In genomic region chr4:5921981-5922380, GRCh38 we compare ENCODE assay signal across 37 cellular contexts. TPM values are rescaled to one million over a fixed set of nuclear protein-coding genes. Genes with fewer than 3 reads are reported as not detected.
"Had no signal": no experiment of that assay in that cellular context is flagged by ENCODE, and none has a peak within 500 bp of the region (broad histone marks: within the 10 kb centered on the region; RNA-seq: fewer than 3 reads in every experiment).

No MANE protein-coding gene starts in this region.

- H3K4me3 Mint-ChIP-seq: activated B cell treated with CpG ODN at 0.5 μM for 24 hours; activated CD4-positive, alpha-beta memory T cell treated with anti-CD3 and anti-CD28 coated beads, Interleukin-2, amount 10 ng/mL, durations not matched to agents 7 days and 5 days; activated CD8-positive, alpha-beta memory T cell treated with anti-CD3 and anti-CD28 coated beads, Interleukin-2, amount 10 ng/mL, durations not matched to agents 7 days and 5 days; activated naive CD4-positive, alpha-beta T cell treated with anti-CD3 and anti-CD28 coated beads, Interleukin-2, amount 10 ng/mL, durations not matched to agents 7 days and 5 days; activated naive CD8-positive, alpha-beta T cell; activated naive CD8-positive, alpha-beta T cell treated with anti-CD3 and anti-CD28 coated beads, Interleukin-2, amount 50 U/mL, for 24 hours had no signal

- H3K4me1 Mint-ChIP-seq: activated CD4-positive, alpha-beta memory T cell treated with anti-CD3 and anti-CD28 coated beads, Interleukin-2, amount 10 ng/mL, durations not matched to agents 7 days and 5 days; activated CD8-positive, alpha-beta memory T cell treated with anti-CD3 and anti-CD28 coated beads, Interleukin-2, amount 10 ng/mL, durations not matched to agents 7 days and 5 days; activated naive CD4-positive, alpha-beta T cell treated with anti-CD3 and anti-CD28 coated beads, Interleukin-2, amount 10 ng/mL, durations not matched to agents 7 days and 5 days; activated naive CD8-positive, alpha-beta T cell treated with anti-CD3 and anti-CD28 coated beads, Interleukin-2, amount 50 U/mL, for 24 hours had no signal

- H3K36me3 ChIP-seq: brain microvascular endothelial cell, MG63, Peyer's patch had no signal

- H3K27me3 Mint-ChIP-seq: activated naive CD4-positive, alpha-beta T cell treated with anti-CD3 and anti-CD28 coated beads, Interleukin-2, amount 10 ng/mL, durations not matched to agents 7 days and 5 days had no signal

- H3K9me3 Mint-ChIP-seq: activated B cell treated with CpG ODN at 0.5 μM for 24 hours; activated CD4-positive, alpha-beta memory T cell treated with anti-CD3 and anti-CD28 coated beads, Interleukin-2, amount 10 ng/mL, durations not matched to agents 7 days and 5 days; activated naive CD8-positive, alpha-beta T cell treated with anti-CD3 and anti-CD28 coated beads, Interleukin-2, amount 50 U/mL, for 24 hours had no signal

- H3K27me3 ChIP-seq: brain microvascular endothelial cell, MG63, Peyer's patch had no signal

- ATAC-seq: activated CD8-positive, alpha-beta memory T cell treated with anti-CD3 and anti-CD28 coated beads, Interleukin-2, amount 10 ng/mL, durations not matched to agents 7 days and 5 days; activated naive CD8-positive, alpha-beta T cell treated with anti-CD3 and anti-CD28 coated beads, Interleukin-2, amount 50 U/mL, for 24 hours; PC-3; Right ventricle myocardium inferior had no signal

- H3K4me3 ChIP-seq: MG63, Peyer's patch had no signal

- H3K27ac ChIP-seq: brain microvascular endothelial cell, Peyer's patch, RWPE1, VCaP had no signal

- H3K4me1 ChIP-seq: Peyer's patch had no signal

- H3K27ac Mint-ChIP-seq: activated B cell treated with CpG ODN at 0.5 μM for 24 hours; activated CD4-positive, alpha-beta memory T cell treated with anti-CD3 and anti-CD28 coated beads, Interleukin-2, amount 10 ng/mL, durations not matched to agents 7 days and 5 days; activated CD8-positive, alpha-beta memory T cell treated with anti-CD3 and anti-CD28 coated beads, Interleukin-2, amount 10 ng/mL, durations not matched to agents 7 days and 5 days; activated naive CD4-positive, alpha-beta T cell treated with anti-CD3 and anti-CD28 coated beads, Interleukin-2, amount 10 ng/mL, durations not matched to agents 7 days and 5 days; activated naive CD8-positive, alpha-beta T cell; activated naive CD8-positive, alpha-beta T cell treated with anti-CD3 and anti-CD28 coated beads, Interleukin-2, amount 50 U/mL, for 24 hours had no signal

- H3K9me3 ChIP-seq: MG63, Peyer's patch had no signal

- DNase-seq: activated B cell treated with CpG ODN at 0.5 μM for 24 hours; activated CD4-positive, alpha-beta memory T cell treated with anti-CD3 and anti-CD28 coated beads, Interleukin-2, amount 10 ng/mL, durations not matched to agents 7 days and 5 days; activated CD4-positive, alpha-beta T cell treated with anti-CD3 and anti-CD28 coated beads for 1 hour; activated CD4-positive, alpha-beta T cell treated with anti-CD3 and anti-CD28 coated beads for 48 hours; activated CD8-positive, alpha-beta memory T cell treated with anti-CD3 and anti-CD28 coated beads for 24 hours; activated CD8-positive, alpha-beta memory T cell treated with anti-CD3 and anti-CD28 coated beads, Interleukin-2, amount 10 ng/mL, durations not matched to agents 7 days and 5 days; activated CD8-positive, alpha-beta memory T cell treated with anti-CD3 and anti-CD28 coated beads, Interleukin-2, amount 50 U/mL, for 48 hours; activated effector memory CD4-positive, alpha-beta T cell treated with Interleukin-2 at 50 U/mL for 16 hours; activated naive CD4-positive, alpha-beta T cell treated with anti-CD3 and anti-CD28 coated beads, Interleukin-2, amount 10 ng/mL, durations not matched to agents 7 days and 5 days; activated naive CD8-positive, alpha-beta T cell treated with anti-CD3 and anti-CD28 coated beads, Interleukin-2, amount 50 U/mL, for 24 hours; activated T-cell treated with anti-CD3 and anti-CD28 coated beads, Interleukin-2, amount 50 U/mL, for 48 hours; brain microvascular endothelial cell; central memory CD4-positive, alpha-beta T cell; Kasumi-1; KBM-7; MG63; NCI-H1048; NCI-H1105 treated with DMSO at 0.1 percent for 48 hours; NCI-H1436; NCI-H1694; NCI-H2029; NCI-H2171 treated with DMSO at 0.1 percent for 48 hours; NCI-H345; NCI-H526; NCI-H748 treated with DMSO at 0.1 percent for 48 hours; NK-92 treated with Interleukin-12 subunit alpha and Interleukin-12 subunit beta, amount 100 ng/mL, for 24 hours; PC-3; Peyer's patch; SIG-M5; SW 1271; T-helper 1 cell; T-helper 2 cell; T-helper 9 cell had no signal

- H3K36me3 Mint-ChIP-seq: activated CD8-positive, alpha-beta memory T cell treated with anti-CD3 and anti-CD28 coated beads, Interleukin-2, amount 10 ng/mL, durations not matched to agents 7 days and 5 days; activated naive CD4-positive, alpha-beta T cell treated with anti-CD3 and anti-CD28 coated beads, Interleukin-2, amount 10 ng/mL, durations not matched to agents 7 days and 5 days; activated naive CD8-positive, alpha-beta T cell had no signal

RNA-seq across cellular contexts. Expression of gene CRMP1, which starts 29.1 kb away (rescaled TPM):
- total RNA-seq: PC-3 had no signal
